In genomic region chr10:14146005-14146404, GRCh38 we compare ENCODE assay signal across 22 cellular contexts.
DNase-seq lines count a peak whose midpoint lies in the region; ATAC-seq and TF ChIP-seq lines count a peak whose summit lies in the region.
"Had no signal": no experiment of that assay in that cellular context is flagged by ENCODE, and none has a peak within 500 bp of the region (broad histone marks: within the 10 kb centered on the region; RNA-seq: fewer than 3 reads in every experiment).

No MANE protein-coding gene starts in this region.

- no peak for TF ChIP-seq CTCF in BJ (IDR thresholded peaks at IDR 0.05; ENCODE audit: insufficient read depth, low read depth, low read length)
- TF ChIP-seq CTCF in cardiac fibroblast (IDR thresholded peaks at IDR 0.05; ENCODE audit: low read depth, low read length) = no peak

- peaks cover 76% of the 10 kb centered on the region for H3K27me3 Mint-ChIP-seq in T-helper 17 cell

- CTCF ChIA-PET in BJ (lab: Yijun Ruan, JAX) = interaction anchor here (0.5 kb wide), 1 partner anchor 1713 kb away, joined by 3 read pairs; no protein-coding TSS in a partner anchor

- peaks cover 2% of the 10 kb centered on the region for H3K36me3 Mint-ChIP-seq in T-helper 17 cell (ENCODE audit: low read depth)
- H3K36me3 Mint-ChIP-seq: naive thymus-derived CD8-positive, alpha-beta T cell; WTC11 had no signal

- peaks cover 2% of the 10 kb centered on the region for H3K27me3 ChIP-seq in BJ (ENCODE audit: control insufficient read depth, insufficient read depth, low read length)
- H3K27me3 ChIP-seq: BE2C had no signal

- no peaks in the 10 kb centered on the region for H3K9me3 ChIP-seq in T-helper 17 cell (ENCODE audit: control insufficient read depth, low read length, poor library complexity, severe bottlenecking)
- H3K9me3 ChIP-seq: BE2C, heart left ventricle had no signal

- H3K27ac Mint-ChIP-seq in T-helper 17 cell = no peak overlapping the region
- H3K27ac Mint-ChIP-seq: activated CD4-positive, alpha-beta memory T cell treated with anti-CD3 and anti-CD28 coated beads, Interleukin-2, amount 10 ng/mL, durations not matched to agents 7 days and 5 days; naive thymus-derived CD8-positive, alpha-beta T cell; WTC11 had no signal

- no peaks in the 10 kb centered on the region for H3K36me3 ChIP-seq in BJ (ENCODE audit: control insufficient read depth, insufficient read depth, low read length)
- H3K36me3 ChIP-seq: BE2C, heart left ventricle had no signal

- H3K4me3 Mint-ChIP-seq in T-helper 17 cell = no peak overlapping the region
- H3K4me3 Mint-ChIP-seq: activated CD4-positive, alpha-beta memory T cell treated with anti-CD3 and anti-CD28 coated beads, Interleukin-2, amount 10 ng/mL, durations not matched to agents 7 days and 5 days; naive thymus-derived CD8-positive, alpha-beta T cell; WTC11 had no signal

- ATAC-seq in T-helper 17 cell = no peak
- ATAC-seq: heart left ventricle; naive thymus-derived CD8-positive, alpha-beta T cell; WTC11 had no signal

- DNase-seq in BJ (ENCODE audit: low read depth) (peak; percentile 54), LHCN-M2 (ENCODE audit: low read depth) (peak; percentile 86), cardiac fibroblast (ENCODE audit: low read depth in 2 of 2) (peak; percentile 37 to 83), non-pigmented ciliary epithelial cell (ENCODE audit: low read depth) (peak; percentile 60), COLO829 (ENCODE audit: low spot score) (no peak), NCI-H1417 (lab: John Stamatoyannopoulos, UW) (no peak), T-helper 17 cell (no peak), NCI-H1436 treated with DMSO at 0.1 percent for 48 hours (lab: John Stamatoyannopoulos, UW) (no peak)
- DNase-seq: activated CD4-positive, alpha-beta memory T cell treated with anti-CD3 and anti-CD28 coated beads, Interleukin-2, amount 10 ng/mL, durations not matched to agents 7 days and 5 days; BE2C; GOT3; heart left ventricle; islet precursor cell; mammary epithelial cell; naive thymus-derived CD8-positive, alpha-beta T cell; NCI-H187 treated with DMSO at 0.1 percent for 48 hours; stimulated activated CD4-positive, alpha-beta T cell treated with anti-CD3 and anti-CD28 coated beads, Interleukin-4, amount 100 ng/mL, for 4 hours; stimulated activated CD8-positive, alpha-beta memory T cell treated with anti-CD3 and anti-CD28 coated beads, Interleukin-4, amount 100 ng/mL, for 48 hours; substantia nigra; T-helper 1 cell had no signal

- POLR2A ChIA-PET in BJ (lab: Charles Lee) = no interaction called here

- H3K4me3 ChIP-seq in BJ (ENCODE audit: low read depth, low read length) = no peak overlapping the region
- no peak overlapping the region for H3K4me3 ChIP-seq in cardiac fibroblast (replicated peaks in 1 of 2; ENCODE audit: low read depth in 2 of 2, low read length in 2 of 2)
- H3K4me3 ChIP-seq: heart left ventricle, smooth muscle cell had no signal

- peaks cover 2% of the 10 kb centered on the region for H3K4me1 Mint-ChIP-seq in T-helper 17 cell
- H3K4me1 Mint-ChIP-seq: activated CD4-positive, alpha-beta memory T cell treated with anti-CD3 and anti-CD28 coated beads, Interleukin-2, amount 10 ng/mL, durations not matched to agents 7 days and 5 days; naive thymus-derived CD8-positive, alpha-beta T cell; WTC11 had no signal

Comparison
In these comparisons a context has a peak if more than half of its experiments do, and no peak if none do; other contexts are left out.
1. DNase-seq: peak in BJ (single experiment), LHCN-M2 (single experiment), cardiac fibroblast (2 of 2) and non-pigmented ciliary epithelial cell (single experiment); none in COLO829 (single experiment), NCI-H1417 (0 of 3), T-helper 17 cell (0 of 3) and NCI-H1436 treated with DMSO at 0.1 percent for 48 hours (single experiment).